In genomic region chr1:27539901-27540861, GRCh38 we compare ENCODE assay signal across 10 cellular contexts. TPM values are rescaled to one million over a fixed set of nuclear protein-coding genes. Genes with fewer than 3 reads are reported as not detected.
DNase-seq lines count a peak whose midpoint lies in the region; ATAC-seq and TF ChIP-seq lines count a peak whose summit lies in the region.
"Had no signal": no experiment of that assay in that cellular context is flagged by ENCODE, and none has a peak within 500 bp of the region (broad histone marks: within the 10 kb centered on the region; RNA-seq: fewer than 3 reads in every experiment).

No MANE protein-coding gene starts in this region.

- H3K4me3 ChIP-seq in fibroblast of pulmonary artery (replicated peaks; ENCODE audit: low read depth, low read length) (no peak overlapping the region), H7 (ENCODE audit: insufficient read depth, low read depth, low read length) (no peak overlapping the region)
- H3K4me3 ChIP-seq: ovary had no signal

- no peak overlapping the region for H3K4me3 Mint-ChIP-seq in stimulated activated memory B cell treated with anti-CD40 and anti-IgM and Interleukin-4, amounts not matched to agents 10 μg/mL and 1 μg/mL and 100 μg/mL, for 72 hours
- H3K4me3 Mint-ChIP-seq: activated naive CD4-positive, alpha-beta T cell treated with anti-CD3 and anti-CD28 coated beads, Interleukin-2, amount 50 U/mL, for 24 hours had no signal

- ATAC-seq in stimulated activated memory B cell treated with anti-CD40 and anti-IgM and Interleukin-4, amounts not matched to agents 10 μg/mL and 1 μg/mL and 100 μg/mL, for 72 hours: no peak
- ATAC-seq in HG03469 (IDR thresholded peaks at IDR 0.05; ENCODE audit: unreplicated experiment): no peak

- peak overlapping the region; percentile 26 for H3K27ac Mint-ChIP-seq in stimulated activated memory B cell treated with anti-CD40 and anti-IgM and Interleukin-4, amounts not matched to agents 10 μg/mL and 1 μg/mL and 100 μg/mL, for 72 hours
- H3K27ac Mint-ChIP-seq: activated naive CD4-positive, alpha-beta T cell treated with anti-CD3 and anti-CD28 coated beads, Interleukin-2, amount 50 U/mL, for 24 hours had no signal

- in situ Hi-C loops in SK-MEL-5 (cut with HindIII; ENCODE audit: low pct_unique_long_range_greater_than_20kb, low sequenced_read_pairs): no loop called here

- DNase-seq in NCI-H1092 treated with DMSO at 0.1 percent for 48 hours (lab: John Stamatoyannopoulos, UW): peak; percentile 41
- no peak for DNase-seq in NCI-H1092 (lab: John Stamatoyannopoulos, UW)
- DNase-seq in SK-MEL-5 (ENCODE audit: low read depth, low spot score): peak; percentile 34
- peak; percentile 53 for DNase-seq in fibroblast of pulmonary artery (ENCODE audit: low read depth)
- DNase-seq in H7: no peak
- DNase-seq in amygdala (lab: John Stamatoyannopoulos, UW): no peak
- DNase-seq: ovary had no signal

- H3K36me3 Mint-ChIP-seq in stimulated activated memory B cell treated with anti-CD40 and anti-IgM and Interleukin-4, amounts not matched to agents 10 μg/mL and 1 μg/mL and 100 μg/mL, for 72 hours: peaks cover 25% of the 10 kb centered on the region
- H3K36me3 Mint-ChIP-seq: activated naive CD4-positive, alpha-beta T cell treated with anti-CD3 and anti-CD28 coated beads, Interleukin-2, amount 50 U/mL, for 24 hours had no signal

- no peaks in the 10 kb centered on the region for H3K27me3 ChIP-seq in H7 (ENCODE audit: control insufficient read depth, insufficient read depth, low read length)
- H3K27me3 ChIP-seq: ovary had no signal

- H3K4me1 Mint-ChIP-seq in stimulated activated memory B cell treated with anti-CD40 and anti-IgM and Interleukin-4, amounts not matched to agents 10 μg/mL and 1 μg/mL and 100 μg/mL, for 72 hours: peaks cover 6% of the 10 kb centered on the region

- no peaks in the 10 kb centered on the region; the same call in none of the 2 replicates for H3K36me3 ChIP-seq in H7 (replicated peaks; ENCODE audit: control insufficient read depth, insufficient read depth, low read length)
- H3K36me3 ChIP-seq: ovary had no signal

- no peaks in the 10 kb centered on the region for H3K9me3 Mint-ChIP-seq in stimulated activated memory B cell treated with anti-CD40 and anti-IgM and Interleukin-4, amounts not matched to agents 10 μg/mL and 1 μg/mL and 100 μg/mL, for 72 hours
- H3K9me3 Mint-ChIP-seq: activated naive CD4-positive, alpha-beta T cell treated with anti-CD3 and anti-CD28 coated beads, Interleukin-2, amount 50 U/mL, for 24 hours had no signal

- H3K27me3 Mint-ChIP-seq in stimulated activated memory B cell treated with anti-CD40 and anti-IgM and Interleukin-4, amounts not matched to agents 10 μg/mL and 1 μg/mL and 100 μg/mL, for 72 hours: no peaks in the 10 kb centered on the region
- H3K27me3 Mint-ChIP-seq: activated naive CD4-positive, alpha-beta T cell treated with anti-CD3 and anti-CD28 coated beads, Interleukin-2, amount 50 U/mL, for 24 hours had no signal

- TF ChIP-seq CTCF in fibroblast of pulmonary artery (IDR thresholded peaks at IDR 0.05; ENCODE audit: low read length, missing control alignments): no peak

RNA-seq across cellular contexts. Expression of gene WASF2, which starts 50.2 kb away (rescaled TPM):
- 9.7 and 11.0 TPM in 2 replicates for total RNA-seq in SK-MEL-5 (2014; rRNA removed; shearing (Covaris generic))
- 44.4 and 54.5 TPM in 2 replicates for polyA plus RNA-seq in SK-MEL-5 (2015; cell fraction: cytosol; rRNA removed)
- polyA plus RNA-seq in SK-MEL-5 (2015; cell fraction: nucleus; rRNA removed): 14.4 and 22.1 TPM in 2 replicates
- 34.3 and 44.3 TPM in 2 replicates for total RNA-seq in H7 (2014; rRNA removed; shearing (Covaris generic))

Comparison
In these comparisons a context has a peak if more than half of its experiments do, and no peak if none do; other contexts are left out.
1. DNase-seq: peak in NCI-H1092 treated with DMSO at 0.1 percent for 48 hours (single experiment), SK-MEL-5 (single experiment) and fibroblast of pulmonary artery (single experiment); none in NCI-H1092 (single experiment), H7 (single experiment) and amygdala (0 of 56).